Comparison of ENCODE assay signal across 15 cellular contexts in genomic region chr11:100741866-100742625, GRCh38. TPM values are rescaled to one million over a fixed set of nuclear protein-coding genes. Genes with fewer than 3 reads are reported as not detected.
A peak's percentile ranks its signal among the peaks of the same experiment; 100 is the strongest.
DNase-seq lines count a peak whose midpoint lies in the region; ATAC-seq and TF ChIP-seq lines count a peak whose summit lies in the region.
"Had no signal": no experiment of that assay in that cellular context is flagged by ENCODE, and none has a peak within 500 bp of the region (broad histone marks: within the 10 kb centered on the region; RNA-seq: fewer than 3 reads in every experiment).

No MANE protein-coding gene starts in this region.

- 68 to 90% (median 72%) methylated on average over 5 of the region's 5 CpGs for WGBS in psoas muscle, 3 donors

- ATAC-seq in GM18867 (IDR thresholded peaks at IDR 0.05; ENCODE audit: unreplicated experiment) = peak; percentile 24
- peak; percentile 8 for ATAC-seq in HG02759 (IDR thresholded peaks at IDR 0.05; ENCODE audit: unreplicated experiment)
- peak; percentile 68 for ATAC-seq in naive B cell (ENCODE audit: low read depth in 2 of 2)
- no peak for ATAC-seq in psoas muscle
- ATAC-seq in HG02623 (IDR thresholded peaks at IDR 0.05; ENCODE audit: unreplicated experiment) = no peak
- no peak for ATAC-seq in Right ventricle myocardium superior (ENCODE audit: poor library complexity)
- ATAC-seq: activated CD4-positive, alpha-beta T cell treated with anti-CD3 and anti-CD28 coated beads for 36 hours; K562 had no signal

- no peaks in the 10 kb centered on the region for H3K36me3 ChIP-seq in CD8-positive, alpha-beta memory T cell (ENCODE audit: insufficient read depth, low read length)
- H3K36me3 ChIP-seq in psoas muscle (ENCODE audit: insufficient read depth in 1 of 2, low read depth in 1 of 2) = no peaks in the 10 kb centered on the region
- H3K36me3 ChIP-seq: BLaER1 had no signal

- peak overlapping the region in 7 of 8 donors; percentile 22 to 69 (median 62) for H3K4me3 Mint-ChIP-seq in naive B cell
- no peak overlapping the region for H3K4me3 Mint-ChIP-seq in CD8-positive, alpha-beta memory T cell
- H3K4me3 Mint-ChIP-seq: activated CD4-positive, alpha-beta T cell treated with anti-CD3 and anti-CD28 coated beads for 36 hours had no signal

- CTCF ChIA-PET in CD8-positive, alpha-beta memory T cell (lab: Charles Lee) = interaction anchor here (1.1 kb wide), 1 partner anchor 20 kb away, joined by 3 read pairs; no protein-coding TSS in a partner anchor

- DNase-seq in NAMALWA (ENCODE audit: low spot score) (peak; percentile 36), naive B cell (peak; percentile 17), psoas muscle (no peak), Right ventricle myocardium superior (no peak)
- no peak for DNase-seq in CD8-positive, alpha-beta memory T cell
- DNase-seq: activated CD4-positive, alpha-beta T cell treated with anti-CD3 and anti-CD28 coated beads for 36 hours; activated T-cell treated with anti-CD3 and anti-CD28 coated beads, Interleukin-2, amount 50 U/mL, for 48 hours; anterior cingulate cortex; dermis blood vessel endothelial cell; NCI-H2029 had no signal

- peaks cover 0 to 5% (median 0%) of the 10 kb centered on the region in 7 donors for H3K9me3 Mint-ChIP-seq in naive B cell
- H3K9me3 Mint-ChIP-seq in CD8-positive, alpha-beta memory T cell = peaks cover 4 to 13% (median 7%) of the 10 kb centered on the region in 5 donors

- intact Hi-C loops in psoas muscle (cut with DNase I) = no loop called here
- intact Hi-C loops in Right ventricle myocardium superior (cut with DNase I) = no loop called here

- no peaks in the 10 kb centered on the region for H3K27me3 ChIP-seq in CD8-positive, alpha-beta memory T cell (ENCODE audit: insufficient read depth, low read length, poor library complexity, severe bottlenecking)
- H3K27me3 ChIP-seq in psoas muscle (ENCODE audit: insufficient read depth in 3 of 3, low read length in 2 of 3) = no peaks in the 10 kb centered on the region
- H3K27me3 ChIP-seq: BLaER1 had no signal

- no peaks in the 10 kb centered on the region for H3K27me3 Mint-ChIP-seq in naive B cell
- no peaks in the 10 kb centered on the region for H3K27me3 Mint-ChIP-seq in CD8-positive, alpha-beta memory T cell

- H3K9me3 ChIP-seq in CD8-positive, alpha-beta memory T cell (ENCODE audit: low read length) = no peaks in the 10 kb centered on the region
- H3K9me3 ChIP-seq in psoas muscle = no peaks in the 10 kb centered on the region

- no peak overlapping the region for H3K27ac ChIP-seq in CD8-positive, alpha-beta memory T cell (ENCODE audit: low read depth, low read length)
- H3K27ac ChIP-seq in psoas muscle = no peak overlapping the region
- H3K27ac ChIP-seq: BLaER1 had no signal

- H3K36me3 Mint-ChIP-seq in naive B cell = peaks cover 0 to 10% of the 10 kb centered on the region in 2 donors
- H3K36me3 Mint-ChIP-seq in CD8-positive, alpha-beta memory T cell = no peaks in the 10 kb centered on the region

- POLR2A ChIA-PET in CD8-positive, alpha-beta memory T cell (lab: Charles Lee) = no interaction called here

- H3K4me3 ChIP-seq in CD8-positive, alpha-beta memory T cell (ENCODE audit: low read length) = no peak overlapping the region
- no peak overlapping the region for H3K4me3 ChIP-seq in psoas muscle
- H3K4me3 ChIP-seq: BLaER1, K562 had no signal

- TF ChIP-seq CTCF in psoas muscle (IDR thresholded peaks at IDR 0.05) = no peak

- no peaks in the 10 kb centered on the region for H3K4me1 ChIP-seq in CD8-positive, alpha-beta memory T cell (ENCODE audit: insufficient read depth, low read length)
- peaks cover 20% of the 10 kb centered on the region for H3K4me1 ChIP-seq in psoas muscle

- H3K27ac Mint-ChIP-seq in naive B cell = peak overlapping the region in 5 of 6 donors; percentile 9 to 93 (median 44)
- no peak overlapping the region for H3K27ac Mint-ChIP-seq in CD8-positive, alpha-beta memory T cell
- H3K27ac Mint-ChIP-seq: activated CD4-positive, alpha-beta T cell treated with anti-CD3 and anti-CD28 coated beads for 36 hours had no signal

- peaks cover 18 to 34% (median 19%) of the 10 kb centered on the region in 3 donors for H3K4me1 Mint-ChIP-seq in naive B cell
- no peaks in the 10 kb centered on the region for H3K4me1 Mint-ChIP-seq in CD8-positive, alpha-beta memory T cell
- H3K4me1 Mint-ChIP-seq: activated CD4-positive, alpha-beta T cell treated with anti-CD3 and anti-CD28 coated beads for 36 hours had no signal

RNA-seq across cellular contexts. Expression of gene ARHGAP42, which starts 55.0 kb away (rescaled TPM):
- polyA plus RNA-seq in naive B cell (ENCODE audit: low read depth in 6 of 6) = 1 to 10 TPM; 1.4 to 3.0 (median 1.9) TPM
- total RNA-seq in CD8-positive, alpha-beta memory T cell = under 1 TPM; 0.09 to 0.18 TPM
- polyA plus RNA-seq in CD8-positive, alpha-beta memory T cell = 0.07 TPM
- 10 to 100 TPM in 3 of 4 donors, 1 to 10 TPM in 1; 4.8 to 12.3 (median 11.5) TPM for total RNA-seq in psoas muscle
- polyA plus RNA-seq in psoas muscle = 1 to 10 TPM; 3.8 to 7.2 (median 4.2) TPM
- 7.2 TPM for total RNA-seq in Right ventricle myocardium superior
- total RNA-seq: activated CD4-positive, alpha-beta T cell treated with anti-CD3 and anti-CD28 coated beads for 36 hours had no signal

Comparison
In these comparisons a context has a peak if more than half of its experiments do, and no peak if none do; other contexts are left out.
1. ATAC-seq: peak in GM18867 (single experiment), HG02759 (single experiment) and naive B cell (2 of 2); none in psoas muscle (0 of 4), HG02623 (single experiment) and Right ventricle myocardium superior (single experiment).
2. DNase-seq: peak in NAMALWA (single experiment) and naive B cell (single experiment); none in CD8-positive, alpha-beta memory T cell (0 of 5), psoas muscle (0 of 2) and Right ventricle myocardium superior (single experiment).
3. H3K27ac Mint-ChIP-seq: peak in naive B cell (5 of 6); none in CD8-positive, alpha-beta memory T cell (0 of 8).
4. H3K4me3 Mint-ChIP-seq: peak in naive B cell (7 of 8); none in CD8-positive, alpha-beta memory T cell (0 of 7).